1 cellular context compared by ENCODE assay signal in the genomic region with DNA sequence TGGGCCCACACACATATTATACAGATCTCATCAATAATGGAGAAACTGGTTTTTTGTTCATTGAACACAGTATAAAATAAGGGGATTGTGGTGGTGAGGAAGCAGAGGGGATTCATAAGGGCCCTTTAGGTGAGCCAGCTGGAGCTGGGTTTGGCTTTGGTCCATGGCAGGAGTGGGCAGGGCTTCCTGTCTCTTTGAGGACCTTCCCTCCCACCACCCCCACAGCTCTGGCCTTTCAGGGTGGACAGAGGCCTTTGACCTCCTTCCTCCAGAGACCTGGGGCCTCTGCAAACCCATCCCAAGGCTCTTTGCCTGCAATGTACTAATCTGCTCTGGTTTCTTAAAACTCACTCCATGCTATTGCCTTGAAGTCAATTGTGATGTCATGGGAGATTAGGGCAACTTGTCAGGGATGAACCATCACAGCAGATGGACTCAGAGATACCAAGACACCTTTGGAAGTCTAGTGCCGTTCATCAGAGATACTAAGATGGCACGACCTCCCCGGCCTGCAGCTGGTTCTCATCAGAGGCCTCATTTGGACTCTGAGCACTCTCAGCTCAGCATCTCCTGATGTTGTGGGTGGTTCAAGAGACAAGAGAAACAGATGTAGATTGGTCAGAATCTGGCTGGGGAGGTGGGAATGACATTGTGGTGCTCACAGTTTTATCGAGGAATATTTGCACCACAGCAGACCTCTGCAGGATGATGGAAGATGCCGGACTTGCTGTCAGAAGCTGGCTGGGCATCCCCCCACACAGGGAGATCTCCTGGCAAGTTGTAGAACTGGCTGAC.
TF ChIP-seq lines count a peak whose summit lies in the region.

No MANE protein-coding gene starts in this region.

TF ChIP-seq in HepG2, 621 proteins besides CTCF, POLR2A, EP300 and RAD21:
- TF ChIP-seq ZNF441 (CRISPR knock-in tag; IDR thresholded peaks at IDR 0.05; ENCODE audit: borderline replicate concordance) (no peak), PPARG (CRISPR knock-in tag; conservative IDR thresholded peaks at IDR 0.05) (0 out of 2 replicates have a peak, but pooled peaks have one; percentile 17)
